ENCODE assay signal across 19 cellular contexts in genomic region chr10:12380999-12381398, GRCh38. TPM values are rescaled to one million over a fixed set of nuclear protein-coding genes. Genes with fewer than 3 reads are reported as not detected.
DNase-seq lines count a peak whose midpoint lies in the region; ATAC-seq lines count a peak whose summit lies in the region.
"Had no signal": no experiment of that assay in that cellular context is flagged by ENCODE, and none has a peak within 500 bp of the region (broad histone marks: within the 10 kb centered on the region; RNA-seq: fewer than 3 reads in every experiment).

No MANE protein-coding gene starts in this region.

- no peak overlapping the region for H3K27ac ChIP-seq in SJCRH30
- H3K27ac ChIP-seq: 22Rv1, A549, BLaER1, GM23248 had no signal

- peaks cover 33% of the 10 kb centered on the region for H3K4me1 Mint-ChIP-seq in activated CD4-positive, alpha-beta T cell treated with anti-CD3 and anti-CD28 coated beads for 36 hours
- H3K4me1 Mint-ChIP-seq: CD14-positive monocyte had no signal

- no peak overlapping the region for H3K4me3 ChIP-seq in SJCRH30
- H3K4me3 ChIP-seq: A549, BLaER1, GM12878, GM23248, HAP-1 had no signal

- H3K9me3 Mint-ChIP-seq in activated CD4-positive, alpha-beta T cell treated with anti-CD3 and anti-CD28 coated beads for 36 hours (ENCODE audit: low read depth): peaks cover 11% of the 10 kb centered on the region

- no peak for DNase-seq in activated CD4-positive, alpha-beta T cell treated with anti-CD3 and anti-CD28 coated beads for 36 hours
- no peak for DNase-seq in activated CD4-positive, alpha-beta T cell treated with anti-CD3 and anti-CD28 coated beads, Interleukin-2, amount 50 U/mL, for 48 hours
- peak; percentile 21 for DNase-seq in activated effector memory CD4-positive, alpha-beta T cell treated with anti-CD3 and anti-CD28 coated beads, Interleukin-2, amount 50 U/mL, for 16 hours
- DNase-seq in activated effector memory CD4-positive, alpha-beta T cell treated with Interleukin-2 at 50 U/mL for 16 hours: no peak
- DNase-seq in left colon (peak in 1 of 2 donors; percentile 32), SJCRH30 (no peak), DMS53 (lab: John Stamatoyannopoulos, UW) (no peak)
- DNase-seq: Calu3; CD8-positive, alpha-beta T cell; DND-41; EL; GM23248 had no signal

- H3K9me3 ChIP-seq in SJCRH30 (replicated peaks): peaks cover 5% of the 10 kb centered on the region; the same call in 1 of the 2 replicates
- H3K9me3 ChIP-seq: HAP-1 had no signal

- H3K36me3 Mint-ChIP-seq in activated CD4-positive, alpha-beta T cell treated with anti-CD3 and anti-CD28 coated beads for 36 hours (ENCODE audit: low read depth): peaks cover 9% of the 10 kb centered on the region
- H3K36me3 Mint-ChIP-seq: CD14-positive monocyte; CD8-positive, alpha-beta T cell had no signal

- H3K27me3 Mint-ChIP-seq in activated CD4-positive, alpha-beta T cell treated with anti-CD3 and anti-CD28 coated beads for 36 hours: no peaks in the 10 kb centered on the region

- CTCF ChIA-PET in activated CD4-positive, alpha-beta T cell treated with anti-CD3 and anti-CD28 coated beads for 36 hours (lab: Charles Lee): interaction anchor here (1.1 to 1.4 kb wide), 2 partner anchors 10 to 185 kb away, joined by 3 to 4 read pairs; partner anchors contain the start of genes CDC123 and NUDT5

- peak overlapping the region; percentile 8 for H3K27ac Mint-ChIP-seq in activated CD4-positive, alpha-beta T cell treated with anti-CD3 and anti-CD28 coated beads for 36 hours
- H3K27ac Mint-ChIP-seq: CD14-positive monocyte; CD8-positive, alpha-beta T cell had no signal

- no peak for ATAC-seq in activated CD4-positive, alpha-beta T cell treated with anti-CD3 and anti-CD28 coated beads for 36 hours
- peak; percentile 71 for ATAC-seq in left colon
- ATAC-seq: A549; CD8-positive, alpha-beta T cell; GM12878; HepG2 had no signal

- no peaks in the 10 kb centered on the region for H3K36me3 ChIP-seq in SJCRH30
- H3K36me3 ChIP-seq: BLaER1, HAP-1 had no signal

- H3K27me3 ChIP-seq in SJCRH30: no peaks in the 10 kb centered on the region
- H3K27me3 ChIP-seq: BLaER1 had no signal

- no peak overlapping the region for H3K4me3 Mint-ChIP-seq in activated CD4-positive, alpha-beta T cell treated with anti-CD3 and anti-CD28 coated beads for 36 hours
- H3K4me3 Mint-ChIP-seq: CD14-positive monocyte; CD8-positive, alpha-beta T cell had no signal

- intact Hi-C loops in activated CD4-positive, alpha-beta T cell treated with anti-CD3 and anti-CD28 coated beads for 36 hours (cut with DNase I, micrococcal nuclease): loop anchor here in 1 of 2 experiments (2.0 kb wide), 1 partner anchor 68 kb away; no protein-coding TSS in a partner anchor
- intact Hi-C loops in left colon (cut with DNase I, micrococcal nuclease): no loop called here

- POLR2A ChIA-PET in activated CD4-positive, alpha-beta T cell treated with anti-CD3 and anti-CD28 coated beads for 36 hours (lab: Charles Lee): no interaction called here

- H3K4me1 ChIP-seq in SJCRH30: no peaks in the 10 kb centered on the region
- H3K4me1 ChIP-seq: A549, BLaER1 had no signal

RNA-seq across cellular contexts. Expression of gene CAMK1D, which starts 31.7 kb away (rescaled TPM):
- 10 to 100 TPM; 16.0 to 16.3 TPM for total RNA-seq in activated CD4-positive, alpha-beta T cell treated with anti-CD3 and anti-CD28 coated beads for 36 hours
- total RNA-seq in left colon: 10 to 100 TPM; 42.5 to 50.7 TPM
- 0.63 and 1.1 TPM in 2 replicates for total RNA-seq in SJCRH30 (2014; rRNA removed; shearing (Covaris generic))
- total RNA-seq: HepG2 had no signal
